In genomic region chr6:7107578-7108195, GRCh38 we compare ENCODE assay signal across 8 cellular contexts. TPM values are rescaled to one million over a fixed set of nuclear protein-coding genes. Genes with fewer than 3 reads are reported as not detected.
A peak's percentile ranks its signal among the peaks of the same experiment; 100 is the strongest.
DNase-seq lines count a peak whose midpoint lies in the region; ATAC-seq and TF ChIP-seq lines count a peak whose summit lies in the region.

RREB1 (plus strand) TSS chr6:7107961; CDS start chr6:7181912, 73,951 bp downstream.

- H3K36me3 Mint-ChIP-seq in activated CD4-positive, alpha-beta T cell treated with anti-CD3 and anti-CD28 coated beads, Interleukin-2, amount 10 ng/mL, durations not matched to agents 24 days and 14 days (ENCODE audit: low read depth) = peaks cover 2% of the 10 kb centered on the region

- no peaks in the 10 kb centered on the region for H3K9me3 Mint-ChIP-seq in activated CD4-positive, alpha-beta T cell treated with anti-CD3 and anti-CD28 coated beads, Interleukin-2, amount 10 ng/mL, durations not matched to agents 24 days and 14 days

- no peaks in the 10 kb centered on the region for H3K36me3 ChIP-seq in right lobe of liver

- H3K27ac Mint-ChIP-seq in activated CD4-positive, alpha-beta T cell treated with anti-CD3 and anti-CD28 coated beads, Interleukin-2, amount 10 ng/mL, durations not matched to agents 24 days and 14 days = peak within 1 kb of the TSS; percentile 96

- intact Hi-C loops in activated CD4-positive, alpha-beta T cell treated with anti-CD3 and anti-CD28 coated beads, Interleukin-2, amount 10 ng/mL, durations not matched to agents 24 days and 14 days (cut with micrococcal nuclease) = loop anchor here (1.0 to 2.0 kb wide), 2 partner anchors 20 to 131 kb away; no protein-coding TSS in a partner anchor
- intact Hi-C loops in right lobe of liver (cut with DNase I) = no loop called here

- ATAC-seq in HG02884 (IDR thresholded peaks at IDR 0.05; ENCODE audit: unreplicated experiment) (peak; percentile 50), right lobe of liver (peak; percentile 61 to 76 (median 65))

- H3K27ac ChIP-seq in right lobe of liver = peak within 1 kb of the TSS; percentile 97 to 98 (median 97)

- H3K27me3 ChIP-seq in right lobe of liver = no peaks in the 10 kb centered on the region

- WGBS in right lobe of liver (ENCODE audit: insufficient coverage, low coverage, low lambda C conversion rate, missing lambda C conversion rate) = 1% methylated on average over 38 of the region's 59 CpGs

- no peak for TF ChIP-seq CTCF in right lobe of liver (IDR thresholded peaks at IDR 0.05)

- peaks cover 0 to 27% (median 2%) of the 10 kb centered on the region in 4 donors for H3K4me1 ChIP-seq in right lobe of liver

- peak within 1 kb of the TSS; percentile 93 to 97 (median 96) for H3K4me3 ChIP-seq in right lobe of liver

- peaks cover 33% of the 10 kb centered on the region for H3K4me1 Mint-ChIP-seq in activated CD4-positive, alpha-beta T cell treated with anti-CD3 and anti-CD28 coated beads, Interleukin-2, amount 10 ng/mL, durations not matched to agents 24 days and 14 days

- H3K9me3 ChIP-seq in right lobe of liver = no peaks in the 10 kb centered on the region

- peak; percentile 43 for TF ChIP-seq POLR2A in right lobe of liver (IDR thresholded peaks at IDR 0.05)

- DNase-seq in NCI-H1417 (lab: John Stamatoyannopoulos, UW) (peak; percentile 52 to 71 (median 70)), NCI-H1417 treated with DMSO at 0.1 percent for 48 hours (lab: John Stamatoyannopoulos, UW) (no peak), NCI-H2196 treated with DMSO at 0.1 percent for 48 hours (lab: John Stamatoyannopoulos, UW; ENCODE audit: unreplicated experiment) (peak; percentile 42), dermis microvascular lymphatic vessel endothelial cell (ENCODE audit: low read depth in 2 of 2) (peak in 1 of 2 donors; percentile 55), right lobe of liver (peak; percentile 75 to 80 (median 78))
- DNase-seq in activated CD4-positive, alpha-beta T cell treated with anti-CD3 and anti-CD28 coated beads, Interleukin-2, amount 10 ng/mL, durations not matched to agents 24 days and 14 days = peak; percentile 86
- peak; percentile 38 for DNase-seq in stimulated activated CD8-positive, alpha-beta memory T cell treated with anti-CD3 and anti-CD28 coated beads, Interleukin-12 subunit alpha, Interleukin-12 subunit beta, amount 100 ng/mL, for 1 hour (ENCODE audit: low read depth)

- H3K4me3 Mint-ChIP-seq in activated CD4-positive, alpha-beta T cell treated with anti-CD3 and anti-CD28 coated beads, Interleukin-2, amount 10 ng/mL, durations not matched to agents 24 days and 14 days = peak within 1 kb of the TSS; percentile 96

- peaks cover 8% of the 10 kb centered on the region for H3K27me3 Mint-ChIP-seq in activated CD4-positive, alpha-beta T cell treated with anti-CD3 and anti-CD28 coated beads, Interleukin-2, amount 10 ng/mL, durations not matched to agents 24 days and 14 days

RNA-seq across cellular contexts. Expression of gene RREB1, which starts in this region (rescaled TPM):
- 13.9 and 16.8 TPM in 2 replicates for total RNA-seq in activated CD4-positive, alpha-beta T cell treated with anti-CD3 and anti-CD28 coated beads, Interleukin-2, amount 10 ng/mL, durations not matched to agents 24 days and 14 days
- total RNA-seq in dermis microvascular lymphatic vessel endothelial cell (11.8 and 22.9 TPM in 2 replicates), right lobe of liver (10 to 100 TPM; 28.7 to 46.3 (median 39.6) TPM)
